In genomic region chr11:70650075-70650909, GRCh38 we compare ENCODE assay signal across 7 cellular contexts.
DNase-seq lines count a peak whose midpoint lies in the region; ATAC-seq and TF ChIP-seq lines count a peak whose summit lies in the region.

No MANE protein-coding gene starts in this region.

- no peak overlapping the region; the same call in 2 of the 3 replicates for H3K4me3 Mint-ChIP-seq in GM23338
- no peak overlapping the region for H3K4me3 Mint-ChIP-seq in stimulated activated effector memory CD8-positive, alpha-beta T cell treated with anti-CD3 and anti-CD28 coated beads, Interleukin-12 subunit alpha, Interleukin-12 subunit beta, amount 100 ng/mL, for 72 hours

- no peak overlapping the region for H3K27ac ChIP-seq in GM23338 (ENCODE audit: low read depth)

- H3K9me2 ChIP-seq in GM23338 (ENCODE audit: insufficient read depth) = no peaks in the 10 kb centered on the region

- no peak overlapping the region for H2AFZ ChIP-seq in GM23338

- H3K27ac Mint-ChIP-seq in GM23338 = no peak overlapping the region
- H3K27ac Mint-ChIP-seq in stimulated activated effector memory CD8-positive, alpha-beta T cell treated with anti-CD3 and anti-CD28 coated beads, Interleukin-12 subunit alpha, Interleukin-12 subunit beta, amount 100 ng/mL, for 72 hours = no peak overlapping the region

- peaks cover 5% of the 10 kb centered on the region for H3K27me3 Mint-ChIP-seq in GM23338 (ENCODE audit: insufficient read depth, low read depth, poor library complexity)

- no peak; a peak in 1 of 4 replicates for TF ChIP-seq CTCF in GM23338 (conservative IDR thresholded peaks at IDR 0.05; ENCODE audit: low read depth in 2 of 2)
- TF ChIP-seq CTCF in astrocyte of the cerebellum (IDR thresholded peaks at IDR 0.05; ENCODE audit: low read depth, low read length, missing control alignments) = no peak

- peaks cover 48% of the 10 kb centered on the region for H3K79me2 ChIP-seq in GM23338 (replicated peaks; ENCODE audit: insufficient read depth)

- 0 out of 2 replicates have a peak, but pooled peaks cover 3% of the 10 kb centered on the region for H3F3A ChIP-seq in GM23338 (replicated peaks; ENCODE audit: low read depth)

- H3K27me3 ChIP-seq in GM23338 (ENCODE audit: insufficient read depth) = no peaks in the 10 kb centered on the region

- no peaks in the 10 kb centered on the region for H3K36me3 ChIP-seq in GM23338 (ENCODE audit: insufficient read depth)

- in situ Hi-C loops in astrocyte of the cerebellum (cut with HindIII; ENCODE audit: low sequenced_read_pairs) = no loop called here

- H3K4me2 ChIP-seq in GM23338 = no peak overlapping the region

- no peaks in the 10 kb centered on the region; the same call in 2 of the 3 replicates for H3K36me3 Mint-ChIP-seq in GM23338 (ENCODE audit: low read depth)
- no peaks in the 10 kb centered on the region for H3K36me3 Mint-ChIP-seq in stimulated activated effector memory CD8-positive, alpha-beta T cell treated with anti-CD3 and anti-CD28 coated beads, Interleukin-12 subunit alpha, Interleukin-12 subunit beta, amount 100 ng/mL, for 72 hours

- ATAC-seq in GM23338 = peak; percentile 70
- ATAC-seq in stimulated activated effector memory CD8-positive, alpha-beta T cell treated with anti-CD3 and anti-CD28 coated beads, Interleukin-12 subunit alpha, Interleukin-12 subunit beta, amount 100 ng/mL, for 72 hours = peak; percentile 49

- H3K9me3 Mint-ChIP-seq in GM23338 = peaks cover 2% of the 10 kb centered on the region; the same call in 1 of the 3 replicates
- no peaks in the 10 kb centered on the region for H3K9me3 Mint-ChIP-seq in stimulated activated effector memory CD8-positive, alpha-beta T cell treated with anti-CD3 and anti-CD28 coated beads, Interleukin-12 subunit alpha, Interleukin-12 subunit beta, amount 100 ng/mL, for 72 hours

- H4K20me1 ChIP-seq in GM23338 (replicated peaks; ENCODE audit: insufficient read depth) = peaks cover 6% of the 10 kb centered on the region

- DNase-seq in GM23338 (ENCODE audit: low spot score) (peak; percentile 91), NOMO-1 treated with DMSO at 0.1 percent for 48 hours (lab: John Stamatoyannopoulos, UW; ENCODE audit: unreplicated experiment) (peak; percentile 61), astrocyte of the cerebellum (ENCODE audit: low read depth) (peak; percentile 50), kidney tubule cell (ENCODE audit: low spot score) (peak; percentile 67), NCI-H2171 treated with DMSO at 0.1 percent for 48 hours (lab: John Stamatoyannopoulos, UW) (no peak), NCI-H526 treated with DMSO at 0.1 percent for 48 hours (lab: John Stamatoyannopoulos, UW) (no peak)
- peak in 1 of 2 donors; percentile 65 for DNase-seq in stimulated activated effector memory CD8-positive, alpha-beta T cell treated with anti-CD3 and anti-CD28 coated beads, Interleukin-12 subunit alpha, Interleukin-12 subunit beta, amount 100 ng/mL, for 72 hours (ENCODE audit: low spot score in 2 of 2)

- peaks cover 50% of the 10 kb centered on the region for H3K4me1 ChIP-seq in GM23338 (ENCODE audit: insufficient read depth)

- peaks cover 64% of the 10 kb centered on the region for H3K4me1 Mint-ChIP-seq in GM23338
- H3K4me1 Mint-ChIP-seq in stimulated activated effector memory CD8-positive, alpha-beta T cell treated with anti-CD3 and anti-CD28 coated beads, Interleukin-12 subunit alpha, Interleukin-12 subunit beta, amount 100 ng/mL, for 72 hours = no peaks in the 10 kb centered on the region

- H3K4me3 ChIP-seq in GM23338 (no peak overlapping the region), astrocyte of the cerebellum (ENCODE audit: low read depth, low read length) (no peak overlapping the region)

TF ChIP-seq in GM23338, 12 proteins besides CTCF, POLR2A, EP300 and RAD21 (continues in another document):
- TF ChIP-seq REST (IDR thresholded peaks at IDR 0.05; ENCODE audit: unreplicated experiment) = peak; percentile 98
- peak; percentile 54; the same call in 1 of the 2 replicates for TF ChIP-seq CREB1 (CRISPR knock-in tag; IDR thresholded peaks at IDR 0.05; ENCODE audit: low read depth)
- TF ChIP-seq NANOG (IDR thresholded peaks at IDR 0.05; ENCODE audit: borderline replicate concordance) = no peak
- TF ChIP-seq EZH2 (IDR thresholded peaks at IDR 0.05; ENCODE audit: low read depth, unreplicated experiment) = no peak
- no peak for TF ChIP-seq ETS1 (IDR thresholded peaks at IDR 0.05)
- TF ChIP-seq EZH2phosphoT487 (IDR thresholded peaks at IDR 0.05; ENCODE audit: unreplicated experiment) = no peak
- no peak for TF ChIP-seq STAT1 (IDR thresholded peaks at IDR 0.05; ENCODE audit: unreplicated experiment)

Comparison
In these comparisons a context has a peak if more than half of its experiments do, and no peak if none do; other contexts are left out.
1. DNase-seq: peak in GM23338 (single experiment), NOMO-1 treated with DMSO at 0.1 percent for 48 hours (single experiment), astrocyte of the cerebellum (single experiment) and kidney tubule cell (single experiment); none in NCI-H2171 treated with DMSO at 0.1 percent for 48 hours (single experiment) and NCI-H526 treated with DMSO at 0.1 percent for 48 hours (single experiment).